In genomic region chr20:21523398-21523868, GRCh38 we compare ENCODE assay signal across 15 cellular contexts. TPM values are rescaled to one million over a fixed set of nuclear protein-coding genes. Genes with fewer than 3 reads are reported as not detected.
A peak's percentile ranks its signal among the peaks of the same experiment; 100 is the strongest.
DNase-seq lines count a peak whose midpoint lies in the region; FAIRE-seq and TF ChIP-seq lines count a peak whose summit lies in the region.
"Had no signal": no experiment of that assay in that cellular context is flagged by ENCODE, and none has a peak within 500 bp of the region (broad histone marks: within the 10 kb centered on the region; RNA-seq: fewer than 3 reads in every experiment).

No MANE protein-coding gene starts in this region.

- H3K4me3 Mint-ChIP-seq in activated CD4-positive, alpha-beta T cell treated with anti-CD3 and anti-CD28 coated beads, Interleukin-2, amount 10 ng/mL, durations not matched to agents 24 days and 14 days, result no peak overlapping the region
- H3K4me3 Mint-ChIP-seq in neural crest cell, result peak overlapping the region; percentile 16
- no peak overlapping the region for H3K4me3 Mint-ChIP-seq in HFFc6

- 5 to 9% methylated on average over 3 to 14 of the region's 14 CpGs for WGBS in transverse colon (ENCODE audit: low coverage in 1 of 2), 2 donors

- H3K9me3 Mint-ChIP-seq in activated CD4-positive, alpha-beta T cell treated with anti-CD3 and anti-CD28 coated beads, Interleukin-2, amount 10 ng/mL, durations not matched to agents 24 days and 14 days, result peaks cover 3% of the 10 kb centered on the region
- H3K9me3 Mint-ChIP-seq in neural crest cell, result no peaks in the 10 kb centered on the region
- 0 out of 2 replicates have a peak, but pooled peaks cover 3% of the 10 kb centered on the region for H3K9me3 Mint-ChIP-seq in HFFc6

- TF ChIP-seq POLR2A in transverse colon (IDR thresholded peaks at IDR 0.05), result no peak

- no peaks in the 10 kb centered on the region for H3K9me3 ChIP-seq in transverse colon
- H3K9me3 ChIP-seq: ascending aorta had no signal

- peaks cover 95% of the 10 kb centered on the region for H3K27me3 ChIP-seq in transverse colon

- H3K36me3 ChIP-seq in transverse colon, result no peaks in the 10 kb centered on the region
- H3K36me3 ChIP-seq: ascending aorta had no signal

- peaks cover 9% of the 10 kb centered on the region for H3K4me1 Mint-ChIP-seq in activated CD4-positive, alpha-beta T cell treated with anti-CD3 and anti-CD28 coated beads, Interleukin-2, amount 10 ng/mL, durations not matched to agents 24 days and 14 days
- H3K4me1 Mint-ChIP-seq in neural crest cell, result no peaks in the 10 kb centered on the region
- H3K4me1 Mint-ChIP-seq in HFFc6 (ENCODE audit: low read depth), result peaks cover 10% of the 10 kb centered on the region; the same call in 1 of the 2 replicates

- H3K27ac Mint-ChIP-seq in activated CD4-positive, alpha-beta T cell treated with anti-CD3 and anti-CD28 coated beads, Interleukin-2, amount 10 ng/mL, durations not matched to agents 24 days and 14 days, result peak overlapping the region; percentile 72
- no peak overlapping the region for H3K27ac Mint-ChIP-seq in neural crest cell (ENCODE audit: unreplicated experiment)
- no peak overlapping the region for H3K27ac Mint-ChIP-seq in HFFc6

- intact Hi-C loops in activated CD4-positive, alpha-beta T cell treated with anti-CD3 and anti-CD28 coated beads, Interleukin-2, amount 10 ng/mL, durations not matched to agents 24 days and 14 days (cut with micrococcal nuclease), result loop anchor here (2.0 to 5.0 kb wide), 3 partner anchors 15 to 1161 kb away; partner anchors contain the start of gene NKX2-4
- intact Hi-C loops in transverse colon (cut with DNase I; ENCODE audit: low total_unique reads), result no loop called here

- TF ChIP-seq EP300 in transverse colon (IDR thresholded peaks at IDR 0.05; ENCODE audit: low read depth), result no peak

- TF ChIP-seq CTCF in neural crest cell (conservative IDR thresholded peaks at IDR 0.05) (no peak), HFFc6 (IDR thresholded peaks at IDR 0.05) (no peak), transverse colon (IDR thresholded peaks at IDR 0.05) (no peak)

- peaks cover 85% of the 10 kb centered on the region for H3K27me3 Mint-ChIP-seq in activated CD4-positive, alpha-beta T cell treated with anti-CD3 and anti-CD28 coated beads, Interleukin-2, amount 10 ng/mL, durations not matched to agents 24 days and 14 days
- H3K27me3 Mint-ChIP-seq in neural crest cell (ENCODE audit: low read depth) (peaks cover 96% of the 10 kb centered on the region), HFFc6 (ENCODE audit: insufficient read depth) (peaks cover 49% of the 10 kb centered on the region)

- no peak for FAIRE-seq in RCC 7860 (lab: Jason Lieb, UNC)

- peaks cover 0 to 17% (median 7%) of the 10 kb centered on the region in 4 donors for H3K4me1 ChIP-seq in transverse colon

- H3K36me3 Mint-ChIP-seq in activated CD4-positive, alpha-beta T cell treated with anti-CD3 and anti-CD28 coated beads, Interleukin-2, amount 10 ng/mL, durations not matched to agents 24 days and 14 days (ENCODE audit: low read depth), result peaks cover 4% of the 10 kb centered on the region
- H3K36me3 Mint-ChIP-seq in neural crest cell (ENCODE audit: low read depth) (peaks cover 3% of the 10 kb centered on the region), HFFc6 (ENCODE audit: low read depth) (no peaks in the 10 kb centered on the region)

- in situ Hi-C loops in transverse colon (cut with MboI; ENCODE audit: low pct_ligation_motif_present in 1 of 4, low pct_unique_long_range_greater_than_20kb in 1 of 4, low sequenced_read_pairs in 3 of 4), result loop anchor here in 3 of 4 donors (25.0 kb wide), 3 partner anchors 286 to 661 kb away; no protein-coding TSS in a partner anchor

- H3K4me3 ChIP-seq in transverse colon, result no peak overlapping the region
- H3K4me3 ChIP-seq: ascending aorta had no signal

- no peak for DNase-seq in activated CD4-positive, alpha-beta T cell treated with anti-CD3 and anti-CD28 coated beads, Interleukin-2, amount 10 ng/mL, durations not matched to agents 24 days and 14 days
- no peak for DNase-seq in activated CD4-positive, alpha-beta T cell treated with anti-CD3 and anti-CD28 coated beads, Interleukin-2, amount 50 U/mL, for 48 hours
- DNase-seq in NCI-H1105 (lab: John Stamatoyannopoulos, UW) (peak; percentile 52), caudate nucleus (lab: John Stamatoyannopoulos, UW) (no peak), neural crest cell (ENCODE audit: low read depth, low spot score) (no peak), RCC 7860 (ENCODE audit: low spot score) (no peak), HFFc6 (no peak), transverse colon (no peak)
- DNase-seq: MV-4-11; NCI-H510A; stimulated activated CD4-positive, alpha-beta T cell treated with anti-CD3 and anti-CD28 coated beads, Interleukin-15, amount 100 ng/mL, for 24 hours had no signal

- H3K27ac ChIP-seq in caudate nucleus (ENCODE audit: low read depth, low read length), result peak overlapping the region; percentile 77
- no peak overlapping the region for H3K27ac ChIP-seq in transverse colon
- H3K27ac ChIP-seq: ascending aorta, RWPE1 had no signal

RNA-seq across cellular contexts. Expression of gene NKX2-2, which starts 9.6 kb away (rescaled TPM):
- not detected in 2 replicates for total RNA-seq in activated CD4-positive, alpha-beta T cell treated with anti-CD3 and anti-CD28 coated beads, Interleukin-2, amount 10 ng/mL, durations not matched to agents 24 days and 14 days
- total RNA-seq in neural crest cell (not detected in 2 replicates), transverse colon (1 to 10 TPM in 1 of 4 donors, under 1 TPM in 2, not detected in 1; 0.60 to 2.2 (median 0.82) TPM)
- under 1 TPM in 4 of 6 experiments, not detected in 2; 0.32 to 0.63 (median 0.44) TPM for total RNA-seq in HFFc6 (2021; fragmentation: NEBNext Ultra II Directional; extraction: Animal tissue kit (Norgen Biotek cat#: 25700))
- total RNA-seq: ascending aorta, dermis microvascular lymphatic vessel endothelial cell, ureter had no signal
